19 cellular contexts compared by ENCODE assay signal in the genomic region with DNA sequence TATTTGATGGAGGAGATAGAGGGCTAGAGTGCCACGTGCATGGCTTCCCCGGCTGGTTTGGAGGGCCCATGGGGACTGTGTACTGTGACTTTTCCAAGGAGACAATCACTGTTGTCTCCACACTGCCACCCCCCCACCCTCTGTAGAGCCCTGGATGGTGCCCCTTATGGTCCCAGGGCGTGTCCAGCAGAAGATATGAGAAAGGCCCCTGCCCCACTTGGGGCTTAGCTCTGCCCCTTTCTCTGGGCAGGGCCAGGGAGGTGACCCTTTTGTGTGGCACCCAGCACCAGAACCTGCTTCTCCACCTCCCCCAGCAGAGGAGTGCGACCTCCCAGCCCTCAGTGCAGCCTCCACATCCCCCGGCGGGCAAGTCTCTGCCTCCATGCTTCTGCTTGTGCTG. TPM values are rescaled to one million over a fixed set of nuclear protein-coding genes. Genes with fewer than 3 reads are reported as not detected.
"Had no signal": no experiment of that assay in that cellular context is flagged by ENCODE, and none has a peak within 500 bp of the region (broad histone marks: within the 10 kb centered on the region; RNA-seq: fewer than 3 reads in every experiment).

No MANE protein-coding gene starts in this region.

- ATAC-seq: esophagus mucosa, sciatic nerve had no signal

- FAIRE-seq: endometrium had no signal

- H3K36me3 ChIP-seq: brain microvascular endothelial cell, neutrophil, prostate gland, vagina had no signal

- H3K9me3 Mint-ChIP-seq: T-helper 1 cell treated with Interleukin-12 subunit alpha and Interleukin-12 subunit beta and Interleukin-4 antibody, amounts not matched to agents 30 μg/mL and 1 μg/mL, for 36 hours had no signal

- H3K36me3 Mint-ChIP-seq: activated naive CD8-positive, alpha-beta T cell had no signal

- H3K4me1 ChIP-seq: prostate gland, testis, vagina had no signal

- H3K27me3 ChIP-seq: brain microvascular endothelial cell, testis, vagina had no signal

- DNase-seq: activated CD4-positive, alpha-beta T cell treated with anti-CD3 and anti-CD28 coated beads, Interleukin-2, amount 50 U/mL, for 1 hour; activated CD4-positive, CD25-positive, alpha-beta regulatory T cell; activated effector memory CD4-positive, alpha-beta T cell treated with Interleukin-2 at 50 U/mL for 16 hours; activated T-cell treated with anti-CD3 and anti-CD28 coated beads, Interleukin-2, amount 50 U/mL, for 1 hour; amygdala; brain microvascular endothelial cell; mammary epithelial cell; stimulated activated CD4-positive, alpha-beta T cell treated with anti-CD3 and anti-CD28 coated beads, Interleukin-12 subunit alpha, Interleukin-12 subunit beta, amount 100 ng/mL, for 4 hours; stimulated activated naive CD4-positive, alpha-beta T cell; testis had no signal

- H3K27me3 Mint-ChIP-seq: activated naive CD8-positive, alpha-beta T cell had no signal

- H3K27ac Mint-ChIP-seq: activated naive CD8-positive, alpha-beta T cell; T-helper 1 cell treated with Interleukin-12 subunit alpha and Interleukin-12 subunit beta and Interleukin-4 antibody, amounts not matched to agents 30 μg/mL and 1 μg/mL, for 36 hours had no signal

- H3K27ac ChIP-seq: brain microvascular endothelial cell, neutrophil, prostate gland, testis, vagina had no signal

- H3K4me3 ChIP-seq: prostate gland, testis, vagina had no signal

- H3K4me3 Mint-ChIP-seq: activated naive CD8-positive, alpha-beta T cell; T-helper 1 cell treated with Interleukin-12 subunit alpha and Interleukin-12 subunit beta and Interleukin-4 antibody, amounts not matched to agents 30 μg/mL and 1 μg/mL, for 36 hours had no signal

- H3K9me3 ChIP-seq: neutrophil, prostate gland, testis, vagina had no signal

RNA-seq across cellular contexts. Expression of a gene that starts 32.1 kb away (rescaled TPM):
- total RNA-seq: esophagus mucosa, glomerular endothelial cell, mammary epithelial cell had no signal
- polyA plus RNA-seq: mammary epithelial cell had no signal
